ENCODE assay signal across 8 cellular contexts in genomic region chr10:18660816-18661431, GRCh38. TPM values are rescaled to one million over a fixed set of nuclear protein-coding genes. Genes with fewer than 3 reads are reported as not detected.
A peak's percentile ranks its signal among the peaks of the same experiment; 100 is the strongest.
DNase-seq lines count a peak whose midpoint lies in the region; ATAC-seq and TF ChIP-seq lines count a peak whose summit lies in the region.

No MANE protein-coding gene starts in this region.

- H3K4me3 ChIP-seq in fibroblast of pulmonary artery (replicated peaks; ENCODE audit: low read depth, low read length) (peak overlapping the region; percentile 93), rectal smooth muscle tissue (ENCODE audit: low read length) (peak overlapping the region; percentile 2)

- peaks cover 48% of the 10 kb centered on the region for H3K79me2 ChIP-seq in H9 (ENCODE audit: insufficient read depth, low read length)

- no peaks in the 10 kb centered on the region; a peak in 1 of 5 replicates for H3K9me3 Mint-ChIP-seq in H9

- H3K18ac ChIP-seq in H9 (ENCODE audit: insufficient read length, low read depth, low read length): no peak overlapping the region

- no peak overlapping the region for H2BK120ac ChIP-seq in H9 (ENCODE audit: low read depth, low read length, poor library complexity, severe bottlenecking)

- H2AK5ac ChIP-seq in H9 (ENCODE audit: insufficient read length, low read length): no peak overlapping the region

- H3K79me1 ChIP-seq in H9 (ENCODE audit: insufficient read depth, low read depth, low read length, poor library complexity, severe bottlenecking): no peaks in the 10 kb centered on the region

- H3K4me2 ChIP-seq in H9 (ENCODE audit: insufficient read depth, insufficient read length, low read length): peak overlapping the region; percentile 50

- no peaks in the 10 kb centered on the region for H3K36me3 ChIP-seq in rectal smooth muscle tissue (ENCODE audit: control insufficient read depth, insufficient read depth, low read length)

- H3K36me3 Mint-ChIP-seq in H9 (ENCODE audit: insufficient read depth in 1 of 3, low read depth in 3 of 3): peaks cover 4 to 25% (median 18%) of the 10 kb centered on the region in 3 experiments; a peak in 6 of 7 replicates
- H3K36me3 Mint-ChIP-seq in T-helper 17 cell (ENCODE audit: low read depth): peaks cover 2% of the 10 kb centered on the region

- no peak overlapping the region for H3K4ac ChIP-seq in H9 (ENCODE audit: low read depth, low read length)

- TF ChIP-seq CTCF in H9 (conservative IDR thresholded peaks at IDR 0.05): no peak
- TF ChIP-seq CTCF in fibroblast of pulmonary artery (IDR thresholded peaks at IDR 0.05; ENCODE audit: low read length, missing control alignments): no peak

- H2BK5ac ChIP-seq in H9 (ENCODE audit: insufficient read length, low read length): no peak overlapping the region

- no peak overlapping the region for H3K23ac ChIP-seq in H9 (ENCODE audit: insufficient read length, low read depth, low read length)

- H3K4me3 Mint-ChIP-seq in H9: peak overlapping the region; percentile 75 to 95
- peak overlapping the region; percentile 70 for H3K4me3 Mint-ChIP-seq in T-helper 17 cell

- H3K9ac ChIP-seq in H9 (ENCODE audit: extremely low read depth, insufficient read length, low read length) (no peak overlapping the region), rectal smooth muscle tissue (ENCODE audit: low read length) (no peak overlapping the region)

- H3K14ac ChIP-seq in H9 (ENCODE audit: insufficient read depth, low read length): no peak overlapping the region

- H2BK15ac ChIP-seq in H9 (ENCODE audit: low read depth, low read length): no peak overlapping the region

- H3K27ac Mint-ChIP-seq in H9 (peak overlapping the region in 2 of 3 experiments; percentile 18 to 68; a peak in 2 of 7 replicates), T-helper 17 cell (peak overlapping the region; percentile 96)

- no peak overlapping the region for H3K56ac ChIP-seq in H9 (ENCODE audit: insufficient read length, low read depth, low read length)

- WGBS in H9 (ENCODE audit: extremely low coverage, insufficient read length, low lambda C conversion rate): no CpG with 5 or more reads among the region's 19 CpGs

- no peak for DNase-seq in H9
- DNase-seq in T-helper 17 cell: no peak
- no peak for DNase-seq in fibroblast of pulmonary artery (ENCODE audit: low read depth)
- DNase-seq in iPS-NIHi11 (ENCODE audit: low spot score): no peak
- DNase-seq in UCSD-AML1 (lab: John Stamatoyannopoulos, UW; ENCODE audit: unreplicated experiment): no peak
- DNase-seq in stimulated activated CD4-positive, alpha-beta T cell treated with anti-CD3 and anti-CD28 coated beads, Interleukin-4, amount 100 ng/mL, for 1 hour: no peak
- DNase-seq in stimulated activated CD8-positive, alpha-beta memory T cell treated with anti-CD3 and anti-CD28 coated beads, Interleukin-4, amount 100 ng/mL, for 48 hours: no peak

- no peak overlapping the region for H4K5ac ChIP-seq in H9 (ENCODE audit: insufficient read length, low read depth, low read length)

- H3K27me3 ChIP-seq in H9 (ENCODE audit: insufficient read depth, low read length) (no peaks in the 10 kb centered on the region; the same call in 1 of the 2 replicates), rectal smooth muscle tissue (ENCODE audit: control insufficient read depth, insufficient read depth, low read length) (no peaks in the 10 kb centered on the region)

- H2AFZ ChIP-seq in H9 (ENCODE audit: low read length): no peak overlapping the region

- H3K23me2 ChIP-seq in H9 (ENCODE audit: insufficient read length, low read depth, low read length, poor library complexity, severe bottlenecking): peaks cover 8% of the 10 kb centered on the region

- H2BK12ac ChIP-seq in H9 (ENCODE audit: insufficient read length, low read depth, low read length): no peak overlapping the region

- no peak for ATAC-seq in T-helper 17 cell

- H4K91ac ChIP-seq in H9 (ENCODE audit: insufficient read length, low read depth, low read length): no peak overlapping the region

- H3K4me1 ChIP-seq in H9 (ENCODE audit: insufficient read depth, low read length) (peaks cover 3% of the 10 kb centered on the region; the same call in 1 of the 2 replicates), rectal smooth muscle tissue (ENCODE audit: control insufficient read depth, insufficient read depth, low read length) (peaks cover 13% of the 10 kb centered on the region)

- H3K4me1 Mint-ChIP-seq in H9 (peaks cover 28 to 30% of the 10 kb centered on the region in 2 experiments), T-helper 17 cell (peaks cover 45% of the 10 kb centered on the region)

- no peak overlapping the region for H4K8ac ChIP-seq in H9 (replicated peaks; ENCODE audit: insufficient read length, low read depth, low read length)

- H4K20me1 ChIP-seq in H9 (ENCODE audit: control insufficient read depth, insufficient read depth, insufficient read length): no peaks in the 10 kb centered on the region

- H3K9me3 ChIP-seq in H9 (ENCODE audit: control insufficient read depth, low read depth, low read length) (no peaks in the 10 kb centered on the region), T-helper 17 cell (ENCODE audit: control insufficient read depth, low read length, poor library complexity, severe bottlenecking) (no peaks in the 10 kb centered on the region)

- H3K27me3 Mint-ChIP-seq in H9 (ENCODE audit: low read depth): no peaks in the 10 kb centered on the region; the same call in none of the 2 replicates
- H3K27me3 Mint-ChIP-seq in T-helper 17 cell: no peaks in the 10 kb centered on the region

- no peak overlapping the region for H3T11ph ChIP-seq in H9 (ENCODE audit: low read length)

- H3K27ac ChIP-seq in H9 (ENCODE audit: insufficient read length, low read depth, low read length): no peak overlapping the region
- H3K27ac ChIP-seq in rectal smooth muscle tissue (ENCODE audit: low read depth, low read length): no peak overlapping the region

- no peak overlapping the region for H2BK20ac ChIP-seq in H9 (ENCODE audit: low read depth, low read length, poor library complexity, severe bottlenecking)

RNA-seq across cellular contexts. Expression of gene ARL5B, which starts 1.7 kb away (rescaled TPM):
- total RNA-seq in H9 (2021) (33.9 and 34.4 TPM in 2 replicates), T-helper 17 cell (10 to 100 TPM; 13.1 to 24.3 TPM)

RNA-seq across cellular contexts. Expression of gene NSUN6, which starts 9.5 kb away (rescaled TPM):
- total RNA-seq in H9 (2021): 10.2 and 11.9 TPM in 2 replicates
- total RNA-seq in T-helper 17 cell: 10 to 100 TPM; 22.2 to 36.9 TPM
